Comparison of ENCODE assay signal across 9 cellular contexts in the genomic region with DNA sequence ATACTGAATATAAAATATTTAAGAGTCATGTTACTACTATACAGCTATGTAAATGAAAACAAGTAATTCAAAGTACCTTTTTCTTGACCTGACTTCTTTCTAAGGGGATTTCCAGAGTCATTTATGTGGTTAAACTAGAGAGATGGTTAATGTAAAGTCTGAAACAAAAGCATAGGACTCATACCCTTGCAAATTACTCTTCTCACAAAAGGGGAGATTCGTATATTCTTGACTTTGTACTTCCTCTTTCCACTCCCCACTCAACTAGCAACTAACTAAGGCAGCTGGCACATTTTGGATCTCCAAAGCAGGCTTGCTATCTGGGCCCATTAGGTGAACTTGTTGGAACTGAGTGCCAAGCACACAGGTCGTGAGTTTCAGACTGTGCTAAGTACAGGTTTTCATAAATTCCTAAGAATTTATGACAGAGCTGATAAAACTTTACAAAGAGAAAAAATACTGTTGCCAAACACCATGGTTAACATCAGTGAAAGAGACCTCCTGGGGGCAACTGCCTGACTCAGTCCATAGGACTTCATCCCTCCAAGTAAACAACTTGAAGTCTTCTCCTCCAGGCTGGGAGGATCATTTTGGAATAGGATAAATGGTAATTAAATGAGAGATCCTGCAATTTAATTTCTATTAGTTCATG.
DNase-seq lines count a peak whose midpoint lies in the region; ATAC-seq and TF ChIP-seq lines count a peak whose summit lies in the region.
"Had no signal": no experiment of that assay in that cellular context is flagged by ENCODE, and none has a peak within 500 bp of the region (broad histone marks: within the 10 kb centered on the region; RNA-seq: fewer than 3 reads in every experiment).

No MANE protein-coding gene starts in this region.

- TF ChIP-seq POLR2A in prostate gland (IDR thresholded peaks at IDR 0.05): no peak

- peaks cover 26% of the 10 kb centered on the region for H3K4me1 Mint-ChIP-seq in neural progenitor cell

- H3K36me3 ChIP-seq in neural progenitor cell (no peaks in the 10 kb centered on the region), prostate gland (no peaks in the 10 kb centered on the region)
- H3K36me3 ChIP-seq: thoracic aorta had no signal

- H3K4me3 ChIP-seq in fibroblast of mammary gland (ENCODE audit: control insufficient read depth, low read depth, low read length) (no peak overlapping the region), neural progenitor cell (no peak overlapping the region), prostate gland (no peak overlapping the region)
- H3K4me3 ChIP-seq: thoracic aorta had no signal

- DNase-seq in GM13977 (ENCODE audit: low spot score) (peak; percentile 62), fibroblast of mammary gland (ENCODE audit: low read depth) (peak; percentile 69), neural progenitor cell (ENCODE audit: low spot score) (no peak), AML-193 (lab: John Stamatoyannopoulos, UW) (no peak), prostate gland (ENCODE audit: low spot score) (no peak)
- no peak for DNase-seq in effector CD8-positive, alpha-beta T cell (lab: John Stamatoyannopoulos, UW)

- peaks cover 9% of the 10 kb centered on the region for H3K4me1 ChIP-seq in neural progenitor cell
- H3K4me1 ChIP-seq in prostate gland (replicated peaks): no peaks in the 10 kb centered on the region

- H3K9me3 Mint-ChIP-seq in neural progenitor cell: peaks cover 11% of the 10 kb centered on the region

- H3K27me3 ChIP-seq in neural progenitor cell: no peaks in the 10 kb centered on the region
- H3K27me3 ChIP-seq in prostate gland (replicated peaks; ENCODE audit: insufficient read depth): no peaks in the 10 kb centered on the region

- peak; percentile 97 for ATAC-seq in GM21619 (IDR thresholded peaks at IDR 0.05; ENCODE audit: unreplicated experiment)
- ATAC-seq in HG03565 (IDR thresholded peaks at IDR 0.05; ENCODE audit: unreplicated experiment): peak; percentile 99

- 53% methylated on average over 2 of the region's 2 CpGs for WGBS in prostate gland

- no peaks in the 10 kb centered on the region for H4K20me1 ChIP-seq in neural progenitor cell (ENCODE audit: low read depth)

- H3K27ac ChIP-seq in neural progenitor cell: no peak overlapping the region
- no peak overlapping the region for H3K27ac ChIP-seq in prostate gland
- H3K27ac ChIP-seq: thoracic aorta had no signal

- no peak overlapping the region for H2AFZ ChIP-seq in neural progenitor cell (replicated peaks)

- H3K9me3 ChIP-seq in neural progenitor cell (ENCODE audit: low read depth) (no peaks in the 10 kb centered on the region), prostate gland (no peaks in the 10 kb centered on the region)
- H3K9me3 ChIP-seq: thoracic aorta had no signal

- H3K27ac Mint-ChIP-seq in neural progenitor cell: no peak overlapping the region

- H3K27me3 Mint-ChIP-seq in neural progenitor cell (ENCODE audit: insufficient read depth, low read depth): peaks cover 2% of the 10 kb centered on the region

- no peak overlapping the region for H3K4me3 Mint-ChIP-seq in neural progenitor cell

- no peaks in the 10 kb centered on the region for H3K36me3 Mint-ChIP-seq in neural progenitor cell

- intact Hi-C loops in prostate gland (cut with DNase I): no loop called here

- in situ Hi-C loops in GM13977 (cut with MboI; ENCODE audit: low pct_unique_long_range_greater_than_20kb, low sequenced_read_pairs, unreplicated experiment): no loop called here

- H3K9ac ChIP-seq in neural progenitor cell: no peak overlapping the region

- TF ChIP-seq CTCF in GM13977 (IDR thresholded peaks at IDR 0.05; ENCODE audit: extremely low read depth, insufficient read depth, missing control alignments): no peak
- TF ChIP-seq CTCF in fibroblast of mammary gland (conservative IDR thresholded peaks at IDR 0.05; ENCODE audit: control insufficient read depth, insufficient read depth, low read depth, low read length): no peak
- no peak for TF ChIP-seq CTCF in neural progenitor cell (IDR thresholded peaks at IDR 0.05)
- TF ChIP-seq CTCF in prostate gland (IDR thresholded peaks at IDR 0.05): no peak

- no peak overlapping the region for H3K4me2 ChIP-seq in neural progenitor cell

- no peaks in the 10 kb centered on the region for H3K79me2 ChIP-seq in neural progenitor cell (ENCODE audit: low read depth)

- H3F3A ChIP-seq in neural progenitor cell (ENCODE audit: low read depth): peaks cover 2% of the 10 kb centered on the region

Comparison
In these comparisons a context has a peak if more than half of its experiments do, and no peak if none do; other contexts are left out.
1. DNase-seq: peak in GM13977 (single experiment) and fibroblast of mammary gland (single experiment); none in effector CD8-positive, alpha-beta T cell (single experiment), neural progenitor cell (single experiment), AML-193 (0 of 2) and prostate gland (single experiment).